Comparison of ENCODE assay signal across 18 cellular contexts in the genomic region with DNA sequence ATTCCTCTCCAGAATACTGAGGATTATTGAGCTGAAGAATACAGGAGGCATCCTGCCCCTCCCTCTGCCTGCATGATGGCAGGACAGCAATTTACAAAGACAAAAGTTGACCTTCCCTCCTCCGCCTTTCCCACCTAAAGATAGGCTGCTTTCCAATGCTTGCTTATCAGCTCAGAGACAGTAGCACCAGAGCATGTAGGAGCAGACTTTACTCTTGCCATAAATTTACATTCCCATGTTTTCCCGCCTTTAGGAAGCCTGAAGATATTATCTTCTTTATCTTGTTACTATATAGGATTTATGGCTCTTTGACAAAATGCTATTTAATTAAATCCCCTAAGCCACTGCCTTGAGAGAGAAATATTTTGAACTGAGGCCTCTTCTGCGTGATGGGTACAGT.
"Had no signal": no experiment of that assay in that cellular context is flagged by ENCODE, and none has a peak within 500 bp of the region (broad histone marks: within the 10 kb centered on the region; RNA-seq: fewer than 3 reads in every experiment).

No MANE protein-coding gene starts in this region.

- H3K27ac Mint-ChIP-seq: naive thymus-derived CD4-positive, alpha-beta T cell; nephron progenitor cell; stimulated activated naive B cell treated with anti-CD40 and anti-IgM and Interleukin-4, amounts not matched to agents 10 μg/mL and 1 μg/mL and 100 μg/mL, for 72 hours; stimulated activated naive CD8-positive, alpha-beta T cell treated with anti-CD3 and anti-CD28 coated beads, Interleukin-15, amount 100 ng/mL, for 72 hours had no signal

- H3K36me3 ChIP-seq: heart left ventricle, spleen, thoracic aorta, transverse colon had no signal

- H3K27me3 ChIP-seq: heart left ventricle, spleen, transverse colon had no signal

- H3K4me3 ChIP-seq: coronary artery, heart left ventricle, psoas muscle, spleen, thoracic aorta, transverse colon had no signal

- H3K27ac ChIP-seq: coronary artery, heart left ventricle, psoas muscle, spleen, thoracic aorta, transverse colon had no signal

- DNase-seq: effector CD4-positive, alpha-beta T cell; heart left ventricle; hippocampal formation; kidney glomerular epithelial cell; naive thymus-derived CD4-positive, alpha-beta T cell; nephron progenitor cell; psoas muscle; spleen; stimulated activated CD4-positive, alpha-beta T cell treated with anti-CD3 and anti-CD28 coated beads, Interleukin-15, amount 100 ng/mL, for 24 hours; stimulated activated CD4-positive, alpha-beta T cell treated with anti-CD3 and anti-CD28 coated beads, Interleukin-1b, Interleukin-23, amount 100 ng/mL, for 48 hours; stimulated activated CD4-positive, alpha-beta T cell treated with anti-CD3 and anti-CD28 coated beads, Interleukin-4, amount 100 ng/mL, for 4 hours; stimulated activated naive B cell treated with anti-CD40 and anti-IgM and Interleukin-4, amounts not matched to agents 10 μg/mL and 1 μg/mL and 100 μg/mL, for 72 hours; stimulated activated naive CD8-positive, alpha-beta T cell treated with anti-CD3 and anti-CD28 coated beads, Interleukin-15, amount 100 ng/mL, for 72 hours; transverse colon had no signal

- H3K4me1 Mint-ChIP-seq: naive thymus-derived CD4-positive, alpha-beta T cell; stimulated activated naive B cell treated with anti-CD40 and anti-IgM and Interleukin-4, amounts not matched to agents 10 μg/mL and 1 μg/mL and 100 μg/mL, for 72 hours had no signal

- H3K4me3 Mint-ChIP-seq: naive thymus-derived CD4-positive, alpha-beta T cell; nephron progenitor cell; stimulated activated naive B cell treated with anti-CD40 and anti-IgM and Interleukin-4, amounts not matched to agents 10 μg/mL and 1 μg/mL and 100 μg/mL, for 72 hours; stimulated activated naive CD8-positive, alpha-beta T cell treated with anti-CD3 and anti-CD28 coated beads, Interleukin-15, amount 100 ng/mL, for 72 hours had no signal

- H3K9me3 ChIP-seq: heart left ventricle, psoas muscle, spleen, thoracic aorta, transverse colon had no signal

- H3K9me3 Mint-ChIP-seq: nephron progenitor cell; stimulated activated naive CD8-positive, alpha-beta T cell treated with anti-CD3 and anti-CD28 coated beads, Interleukin-15, amount 100 ng/mL, for 72 hours had no signal

- ATAC-seq: esophagus mucosa; heart left ventricle; naive thymus-derived CD4-positive, alpha-beta T cell; psoas muscle; sciatic nerve; stimulated activated naive B cell treated with anti-CD40 and anti-IgM and Interleukin-4, amounts not matched to agents 10 μg/mL and 1 μg/mL and 100 μg/mL, for 72 hours; stimulated activated naive CD8-positive, alpha-beta T cell treated with anti-CD3 and anti-CD28 coated beads, Interleukin-15, amount 100 ng/mL, for 72 hours had no signal

- H3K4me1 ChIP-seq: heart left ventricle, psoas muscle, spleen, transverse colon had no signal

- H3K36me3 Mint-ChIP-seq: naive thymus-derived CD4-positive, alpha-beta T cell; stimulated activated naive B cell treated with anti-CD40 and anti-IgM and Interleukin-4, amounts not matched to agents 10 μg/mL and 1 μg/mL and 100 μg/mL, for 72 hours had no signal
